15 cellular contexts compared by ENCODE assay signal in the genomic region with DNA sequence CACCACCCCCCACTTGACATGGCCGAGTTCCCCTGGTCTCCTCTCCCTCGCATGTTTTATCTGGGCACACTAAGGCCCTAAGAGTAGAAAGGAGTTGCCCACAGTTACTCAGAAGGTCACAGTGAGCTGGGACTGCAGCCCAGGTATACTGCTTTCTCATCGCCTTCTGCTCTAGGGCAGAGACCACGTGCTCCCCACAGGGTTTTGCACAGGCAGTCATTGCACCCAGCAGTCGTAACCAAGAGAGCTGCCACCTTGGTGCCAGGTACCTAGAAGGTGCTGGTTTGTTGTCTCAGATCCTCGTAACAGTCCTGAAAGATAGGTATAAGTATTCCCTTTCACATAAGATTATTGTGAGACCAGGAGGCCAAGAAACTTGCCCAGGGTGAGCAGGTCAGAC. TPM values are rescaled to one million over a fixed set of nuclear protein-coding genes. Genes with fewer than 3 reads are reported as not detected.
"Had no signal": no experiment of that assay in that cellular context is flagged by ENCODE, and none has a peak within 500 bp of the region (broad histone marks: within the 10 kb centered on the region; RNA-seq: fewer than 3 reads in every experiment).

No MANE protein-coding gene starts in this region.

- H3K9me3 ChIP-seq: body of pancreas, left lung, psoas muscle, testis had no signal

- DNase-seq: activated CD4-positive, alpha-beta memory T cell treated with anti-CD3 and anti-CD28 coated beads for 36 hours; activated CD4-positive, alpha-beta T cell treated with anti-CD3 and anti-CD28 coated beads for 36 hours; activated CD8-positive, alpha-beta memory T cell treated with anti-CD3 and anti-CD28 coated beads, Interleukin-2, amount 10 ng/mL, durations not matched to agents 7 days and 5 days; activated naive CD4-positive, alpha-beta T cell; body of pancreas; left lung; psoas muscle; right cardiac atrium; stimulated activated naive CD8-positive, alpha-beta T cell treated with anti-CD3 and anti-CD28 coated beads, Interleukin-15, amount 100 ng/mL, for 72 hours; testis had no signal

- H3K4me3 Mint-ChIP-seq: neural crest cell had no signal

- H3K36me3 ChIP-seq: left lung had no signal

- H3K27ac Mint-ChIP-seq: activated CD4-positive, alpha-beta memory T cell treated with anti-CD3 and anti-CD28 coated beads for 36 hours; activated CD4-positive, alpha-beta T cell treated with anti-CD3 and anti-CD28 coated beads for 36 hours; activated CD8-positive, alpha-beta memory T cell treated with anti-CD3 and anti-CD28 coated beads, Interleukin-2, amount 10 ng/mL, durations not matched to agents 7 days and 5 days; stimulated activated naive CD8-positive, alpha-beta T cell treated with anti-CD3 and anti-CD28 coated beads, Interleukin-15, amount 100 ng/mL, for 72 hours; T-helper 2 cell treated with Interferon-gamma antibody and Interleukin-4, amounts not matched to agents 5 μg/mL and 100 μg/mL, for 36 hours; WTC11 had no signal

- H3K27ac ChIP-seq: body of pancreas, left lung had no signal

- H3K4me3 ChIP-seq: body of pancreas had no signal

- H3K27me3 ChIP-seq: body of pancreas, left lung, testis had no signal

- H3K27me3 Mint-ChIP-seq: activated CD4-positive, alpha-beta memory T cell treated with anti-CD3 and anti-CD28 coated beads for 36 hours; activated CD4-positive, alpha-beta T cell treated with anti-CD3 and anti-CD28 coated beads for 36 hours; stimulated activated naive CD8-positive, alpha-beta T cell treated with anti-CD3 and anti-CD28 coated beads, Interleukin-15, amount 100 ng/mL, for 72 hours; type B pancreatic cell had no signal

- H3K9me3 Mint-ChIP-seq: activated CD4-positive, alpha-beta memory T cell treated with anti-CD3 and anti-CD28 coated beads for 36 hours; neural crest cell; stimulated activated naive CD8-positive, alpha-beta T cell treated with anti-CD3 and anti-CD28 coated beads, Interleukin-15, amount 100 ng/mL, for 72 hours; T-helper 2 cell treated with Interferon-gamma antibody and Interleukin-4, amounts not matched to agents 5 μg/mL and 100 μg/mL, for 36 hours; type B pancreatic cell; WTC11 had no signal

- H3K36me3 Mint-ChIP-seq: activated CD4-positive, alpha-beta memory T cell treated with anti-CD3 and anti-CD28 coated beads for 36 hours; type B pancreatic cell; WTC11 had no signal

- ATAC-seq: activated CD8-positive, alpha-beta memory T cell treated with anti-CD3 and anti-CD28 coated beads, Interleukin-2, amount 10 ng/mL, durations not matched to agents 7 days and 5 days; body of pancreas; left lung; psoas muscle; right cardiac atrium; stimulated activated naive CD8-positive, alpha-beta T cell treated with anti-CD3 and anti-CD28 coated beads, Interleukin-15, amount 100 ng/mL, for 72 hours; WTC11 had no signal

RNA-seq across cellular contexts. Expression of gene INMT, which starts 21.0 kb away (rescaled TPM):
- total RNA-seq: activated CD4-positive, alpha-beta memory T cell treated with anti-CD3 and anti-CD28 coated beads for 36 hours had no signal
- polyA plus RNA-seq: keratinocyte had no signal
